14 cellular contexts compared by ENCODE assay signal in genomic region chr12:47777151-47777550, GRCh38. TPM values are rescaled to one million over a fixed set of nuclear protein-coding genes. Genes with fewer than 3 reads are reported as not detected.
DNase-seq lines count a peak whose midpoint lies in the region; ATAC-seq, FAIRE-seq and TF ChIP-seq lines count a peak whose summit lies in the region.
"Had no signal": no experiment of that assay in that cellular context is flagged by ENCODE, and none has a peak within 500 bp of the region (broad histone marks: within the 10 kb centered on the region; RNA-seq: fewer than 3 reads in every experiment).

No MANE protein-coding gene starts in this region.

- no CpG with 5 or more reads among the region's 1 CpG for WGBS in right lobe of liver (ENCODE audit: insufficient coverage, low coverage, low lambda C conversion rate, missing lambda C conversion rate)
- WGBS in HepG2 (ENCODE audit: low lambda C conversion rate), result 71% methylated on average over 1 of the region's 1 CpG
- whole genome bisulfite sequencing in psoas muscle, 3 donors, result 47 to 75% (median 60%) methylated on average over 1 of the region's 1 CpG
- 63 to 71% methylated on average over 1 of the region's 1 CpG for WGBS in aorta, 2 donors

- H2AFZ ChIP-seq in HepG2 (ENCODE audit: low read length), result no peak overlapping the region

- no peak overlapping the region for H3K4me3 Mint-ChIP-seq in endothelial cell (ENCODE audit: unreplicated experiment)
- H3K4me3 Mint-ChIP-seq: activated CD8-positive, alpha-beta T cell treated with anti-CD3 and anti-CD28 coated beads, Interleukin-2, amount 10 ng/mL, durations not matched to agents 7 days and 5 days; activated naive CD4-positive, alpha-beta T cell treated with anti-CD3 and anti-CD28 coated beads, Interleukin-2, amount 50 U/mL, for 24 hours had no signal

- POLR2A ChIA-PET in HepG2 (lab: Yijun Ruan, JAX), result interaction anchor here (0.8 to 0.9 kb wide), 2 partner anchors 41 to 44 kb away, joined by 3 read pairs; no protein-coding TSS in a partner anchor

- intact Hi-C loops in right lobe of liver (cut with DNase I) (loop anchor here in 1 of 2 donors (5.0 kb wide), 1 partner anchor 35 kb away; no protein-coding TSS in a partner anchor), HepG2 (cut with micrococcal nuclease; ENCODE audit: unreplicated experiment) (loop anchor here (5.0 kb wide), 1 partner anchor 125 kb away; no protein-coding TSS in a partner anchor), psoas muscle (cut with DNase I) (loop anchor here in 1 of 2 donors (5.0 kb wide), 1 partner anchor 125 kb away; no protein-coding TSS in a partner anchor), aorta (cut with DNase I) (loop anchor here in 1 of 2 donors (5.0 kb wide), 1 partner anchor 60 kb away; no protein-coding TSS in a partner anchor)

- ATAC-seq in right lobe of liver (no peak), HepG2 (no peak), psoas muscle (no peak), aorta (ENCODE audit: low FRiP score) (no peak)
- ATAC-seq: activated CD8-positive, alpha-beta T cell treated with anti-CD3 and anti-CD28 coated beads, Interleukin-2, amount 10 ng/mL, durations not matched to agents 7 days and 5 days had no signal

- H3K9me3 ChIP-seq in right lobe of liver (no peaks in the 10 kb centered on the region), HepG2 (ENCODE audit: low read length) (no peaks in the 10 kb centered on the region), psoas muscle (no peaks in the 10 kb centered on the region), aorta (ENCODE audit: control insufficient read depth, low read length) (no peaks in the 10 kb centered on the region)
- H3K9me3 ChIP-seq: prostate gland had no signal

- DNase-seq in right lobe of liver (no peak), HepG2 (ENCODE audit: low spot score) (no peak), endothelial cell (ENCODE audit: low spot score) (no peak), psoas muscle (peak in 1 of 2 donors; percentile 38), aorta (no peak), NCI-H82 (lab: John Stamatoyannopoulos, UW) (no peak), H4 (ENCODE audit: low spot score) (no peak), SK-N-DZ (ENCODE audit: low spot score) (no peak)
- DNase-seq: activated CD8-positive, alpha-beta T cell treated with anti-CD3 and anti-CD28 coated beads, Interleukin-2, amount 10 ng/mL, durations not matched to agents 7 days and 5 days; NCI-H2107; T-helper 9 cell had no signal

- peaks cover 35% of the 10 kb centered on the region for H3K36me3 Mint-ChIP-seq in endothelial cell (ENCODE audit: low read depth, unreplicated experiment)
- H3K36me3 Mint-ChIP-seq: activated naive CD4-positive, alpha-beta T cell treated with anti-CD3 and anti-CD28 coated beads, Interleukin-2, amount 50 U/mL, for 24 hours had no signal

- BruUV-seq in HepG2 (replicated peaks; lab: Mats Ljungman, UMichigan), result no TSS peak

- no peaks in the 10 kb centered on the region for H3K27me3 ChIP-seq in right lobe of liver
- H3K27me3 ChIP-seq in HepG2 (ENCODE audit: control insufficient read depth in 1 of 2, insufficient read depth in 2 of 2, low read length in 2 of 2), result peaks cover 1 to 6% of the 10 kb centered on the region in 2 experiments; a peak in 2 of 5 replicates
- H3K27me3 ChIP-seq in psoas muscle (ENCODE audit: insufficient read depth in 3 of 3, low read length in 2 of 3), result no peaks in the 10 kb centered on the region
- H3K27me3 ChIP-seq in aorta (ENCODE audit: control insufficient read depth in 1 of 2, insufficient read depth in 2 of 2, low read length in 1 of 2), result no peaks in the 10 kb centered on the region

- no peaks in the 10 kb centered on the region for H4K20me1 ChIP-seq in HepG2 (ENCODE audit: insufficient read depth, low read length)

- H3K4me2 ChIP-seq in HepG2 (ENCODE audit: low read depth, low read length), result no peak overlapping the region

- H3K79me2 ChIP-seq in HepG2 (ENCODE audit: insufficient read depth, low read length), result no peaks in the 10 kb centered on the region

- H3K9ac ChIP-seq in HepG2 (ENCODE audit: insufficient read depth, low read depth, low read length), result no peak overlapping the region

- in situ Hi-C loops in HepG2 (cut with HindIII; ENCODE audit: extremely low pct_ligation_motif_present, low pct_unique_long_range_greater_than_20kb), result loop anchor here (5.0 kb wide), 2 partner anchors 35 to 65 kb away; no protein-coding TSS in a partner anchor

- CTCF ChIA-PET in HepG2 (lab: Yijun Ruan, JAX; ENCODE audit: low intra/inter-chr PET ratio, low total read pairs), result interaction anchor here (3.6 kb wide), 1 partner anchor 61 kb away, joined by 56 read pairs; no protein-coding TSS in a partner anchor

- no peaks in the 10 kb centered on the region for H3K9me3 Mint-ChIP-seq in endothelial cell (ENCODE audit: unreplicated experiment)
- H3K9me3 Mint-ChIP-seq: activated naive CD4-positive, alpha-beta T cell treated with anti-CD3 and anti-CD28 coated beads, Interleukin-2, amount 50 U/mL, for 24 hours had no signal

- TF ChIP-seq POLR2A in right lobe of liver (IDR thresholded peaks at IDR 0.05) (no peak), HepG2 (IDR thresholded peaks at IDR 0.05; ENCODE audit: insufficient read depth in 1 of 2, low read depth in 2 of 2, low read length in 2 of 2) (no peak)

- H3K36me3 ChIP-seq in right lobe of liver (peaks cover 0 to 6% (median 0%) of the 10 kb centered on the region in 4 donors), HepG2 (replicated peaks in 1 of 2; ENCODE audit: control insufficient read depth in 1 of 2, insufficient read depth in 2 of 2, low read length in 2 of 2) (no peaks in the 10 kb centered on the region; a peak in 1 of 5 replicates), psoas muscle (ENCODE audit: insufficient read depth in 1 of 2, low read depth in 1 of 2) (peaks cover 0 to 18% of the 10 kb centered on the region in 2 donors), aorta (ENCODE audit: control insufficient read depth in 1 of 2, insufficient read depth in 2 of 2, low read length in 1 of 2) (no peaks in the 10 kb centered on the region)
- H3K36me3 ChIP-seq: prostate gland had no signal

- H3K27ac Mint-ChIP-seq in endothelial cell (ENCODE audit: unreplicated experiment), result peak overlapping the region; percentile 96

- H3K4me1 Mint-ChIP-seq in endothelial cell (ENCODE audit: unreplicated experiment), result peaks cover 63% of the 10 kb centered on the region

- H3K4me3 ChIP-seq in right lobe of liver (no peak overlapping the region), HepG2 (replicated peaks in 1 of 3; ENCODE audit: insufficient read depth in 1 of 3, low read depth in 2 of 3, low read length in 3 of 3) (no peak overlapping the region), psoas muscle (no peak overlapping the region), aorta (ENCODE audit: low read length in 2 of 2) (no peak overlapping the region)
- H3K4me3 ChIP-seq: lung, prostate gland had no signal

- TF ChIP-seq EP300 in HepG2 (IDR thresholded peaks at IDR 0.05; ENCODE audit: low read depth in 2 of 2, low read length in 2 of 2) (no peak), HepG2 (CRISPR knock-in tag; IDR thresholded peaks at IDR 0.05; ENCODE audit: borderline replicate concordance) (no peak)

- no peak for FAIRE-seq in HepG2 (lab: Jason Lieb, UNC)

- H3K4me1 ChIP-seq in right lobe of liver (peaks cover 0 to 28% (median 0%) of the 10 kb centered on the region in 4 donors), HepG2 (ENCODE audit: insufficient read depth, low read length) (peaks cover 36% of the 10 kb centered on the region), psoas muscle (peaks cover 56% of the 10 kb centered on the region), aorta (ENCODE audit: control insufficient read depth in 1 of 2, insufficient read depth in 2 of 2, low read length in 2 of 2) (peaks cover 0 to 5% of the 10 kb centered on the region in 2 donors)

- TF ChIP-seq CTCF in right lobe of liver (IDR thresholded peaks at IDR 0.05) (no peak), HepG2 (CRISPR knock-in tag; IDR thresholded peaks at IDR 0.05) (no peak), endothelial cell (IDR thresholded peaks at IDR 0.05; ENCODE audit: unreplicated experiment) (no peak), psoas muscle (IDR thresholded peaks at IDR 0.05) (no peak)

- TF ChIP-seq RAD21 in HepG2 (CRISPR knock-in tag; IDR thresholded peaks at IDR 0.05), result no peak

- H3K27ac ChIP-seq in right lobe of liver, result peak overlapping the region; percentile 4 to 40 (median 6)
- no peak overlapping the region for H3K27ac ChIP-seq in HepG2 (ENCODE audit: extremely low read length, insufficient read depth, low read length)
- peak overlapping the region; percentile 56 for H3K27ac ChIP-seq in psoas muscle
- H3K27ac ChIP-seq in aorta (ENCODE audit: low read depth in 1 of 2, low read length in 2 of 2), result peak overlapping the region; percentile 33 to 46

- peaks cover 46% of the 10 kb centered on the region for H3K27me3 Mint-ChIP-seq in endothelial cell (ENCODE audit: unreplicated experiment)
- H3K27me3 Mint-ChIP-seq: activated naive CD4-positive, alpha-beta T cell treated with anti-CD3 and anti-CD28 coated beads, Interleukin-2, amount 50 U/mL, for 24 hours had no signal

RNA-seq across cellular contexts. Expression of gene SLC48A1, which starts 4.1 kb away (rescaled TPM):
- 10 to 100 TPM; 12.4 to 20.4 (median 18.0) TPM for total RNA-seq in right lobe of liver
- 2.6 and 3.7 TPM in 2 replicates for total RNA-seq in HepG2 (2016; rRNA removed; fragmentation: Illumina TruSeq; extraction: Trizol)
- 2.3 and 3.1 TPM in 2 replicates for total RNA-seq in HepG2 (2016; cell fraction: cytosol; rRNA removed; fragmentation: Illumina TruSeq; extraction: Trizol; ENCODE audit: low read depth)
- 2.3 and 3.4 TPM in 2 replicates for total RNA-seq in HepG2 (2016; cell fraction: insoluble cytoplasmic fraction; rRNA removed; fragmentation: Illumina TruSeq; extraction: Trizol)
- total RNA-seq in HepG2 (2016; cell fraction: membrane; rRNA removed; fragmentation: Illumina TruSeq; extraction: Trizol), result 5.0 and 6.3 TPM in 2 replicates
- 2.5 and 2.6 TPM in 2 replicates for total RNA-seq in HepG2 (2016; cell fraction: nucleus; rRNA removed; fragmentation: Illumina TruSeq; extraction: Trizol)
- 2.2 and 3.1 TPM in 2 replicates for polyA plus RNA-seq in HepG2 (2011; rRNA removed)
- 2.4 and 2.6 TPM in 2 replicates for polyA plus RNA-seq in HepG2 (2011; cell fraction: cytosol; rRNA removed)
- 3.1 and 4.1 TPM in 2 replicates for polyA plus RNA-seq in HepG2 (2011; cell fraction: nucleus; rRNA removed)
- 2.1 and 3.5 TPM in 2 replicates for polyA plus RNA-seq in HepG2 (2012)
- polyA plus RNA-seq in HepG2 (2016; cell fraction: cytosol; fragmentation: Illumina TruSeq; extraction: Trizol; ENCODE audit: low read depth), result 3.8 and 3.9 TPM in 2 replicates
- 2.6 and 3.2 TPM in 2 replicates for polyA plus RNA-seq in HepG2 (2016; cell fraction: insoluble cytoplasmic fraction; fragmentation: Illumina TruSeq; extraction: Trizol; ENCODE audit: low read depth)
- 6.3 and 6.9 TPM in 2 replicates for polyA plus RNA-seq in HepG2 (2016; cell fraction: membrane; fragmentation: Illumina TruSeq; extraction: Trizol; ENCODE audit: low read depth)
- 5.6 and 6.3 TPM in 2 replicates for polyA plus RNA-seq in HepG2 (2016; cell fraction: nucleus; fragmentation: Illumina TruSeq; extraction: Trizol; ENCODE audit: insufficient read depth, low read depth)
- 5.7 and 45.5 TPM in 2 replicates for polyA minus RNA-seq in HepG2 (2011; rRNA and poly(A)+ RNA removed; ENCODE audit: low replicate concordance)
- 1.5 and 2.1 TPM in 2 replicates for polyA minus RNA-seq in HepG2 (2011; cell fraction: cytosol; rRNA and poly(A)+ RNA removed)
- 1.7 and 2.8 TPM in 2 replicates for polyA minus RNA-seq in HepG2 (2011; cell fraction: nucleus; rRNA and poly(A)+ RNA removed)
- total RNA-seq in endothelial cell (ENCODE audit: unreplicated experiment), result 65.5 TPM
- total RNA-seq in psoas muscle, result 10 to 100 TPM; 21.8 to 28.7 (median 27.3) TPM
- polyA plus RNA-seq in psoas muscle, result 10 to 100 TPM; 12.7 to 23.5 (median 19.6) TPM
- 10 to 100 TPM; 35.7 to 51.3 TPM for total RNA-seq in aorta
- 10 to 100 TPM; 19.7 to 33.6 TPM for polyA plus RNA-seq in aorta
- total RNA-seq in H4 (2014; rRNA removed; shearing (Covaris generic)), result 11.9 and 14.0 TPM in 2 replicates
- polyA plus RNA-seq in SK-N-DZ (2014; cell fraction: cytosol; rRNA removed), result 10.2 and 10.8 TPM in 2 replicates
- 5.3 and 5.7 TPM in 2 replicates for polyA plus RNA-seq in SK-N-DZ (2014; cell fraction: nucleus; rRNA removed)

RNA-seq across cellular contexts. Expression of gene RAPGEF3, which starts 18.5 kb away (rescaled TPM):
- total RNA-seq in right lobe of liver (1 to 10 TPM in 5 of 6 experiments, under 1 TPM in 1; 0.81 to 4.6 (median 2.6) TPM), HepG2 (2016; rRNA removed; fragmentation: Illumina TruSeq; extraction: Trizol) (0.07 TPM in 1 of 2 replicates, not detected in the other), endothelial cell (ENCODE audit: unreplicated experiment) (81.5 TPM), psoas muscle (10 to 100 TPM in 2 of 4 donors, 1 to 10 TPM in 2; 5.1 to 28.8 (median 11.7) TPM), aorta (100 to 1,000 TPM in 1 of 2 donors, 10 to 100 TPM in 1; 39.2 to 139 TPM)
- total RNA-seq in HepG2 (2016; cell fraction: cytosol; rRNA removed; fragmentation: Illumina TruSeq; extraction: Trizol; ENCODE audit: low read depth), result not detected in 2 replicates
- 0.09 TPM in 1 of 2 replicates, not detected in the other for total RNA-seq in HepG2 (2016; cell fraction: insoluble cytoplasmic fraction; rRNA removed; fragmentation: Illumina TruSeq; extraction: Trizol)
- 0.03 TPM in 1 of 2 replicates, not detected in the other for total RNA-seq in HepG2 (2016; cell fraction: membrane; rRNA removed; fragmentation: Illumina TruSeq; extraction: Trizol)
- 0.40 TPM in 1 of 2 replicates, not detected in the other for total RNA-seq in HepG2 (2016; cell fraction: nucleus; rRNA removed; fragmentation: Illumina TruSeq; extraction: Trizol)
- polyA plus RNA-seq in HepG2 (2011; rRNA removed) (0.07 and 0.37 TPM in 2 replicates), psoas muscle (10 to 100 TPM; 11.7 to 29.9 (median 15.0) TPM), aorta (100 to 1,000 TPM in 1 of 2 donors, 1 to 10 TPM in 1; 3.1 to 149 TPM)
- 0.05 and 0.13 TPM in 2 replicates for polyA plus RNA-seq in HepG2 (2011; cell fraction: cytosol; rRNA removed)
- 0.56 and 0.95 TPM in 2 replicates for polyA plus RNA-seq in HepG2 (2011; cell fraction: nucleus; rRNA removed)
- 0.11 and 0.16 TPM in 2 replicates for polyA plus RNA-seq in HepG2 (2012)
- not detected in 2 replicates for polyA plus RNA-seq in HepG2 (2016; cell fraction: cytosol; fragmentation: Illumina TruSeq; extraction: Trizol; ENCODE audit: low read depth)
- 0.17 TPM in 1 of 2 replicates, not detected in the other for polyA plus RNA-seq in HepG2 (2016; cell fraction: insoluble cytoplasmic fraction; fragmentation: Illumina TruSeq; extraction: Trizol; ENCODE audit: low read depth)
- not detected in 2 replicates for polyA plus RNA-seq in HepG2 (2016; cell fraction: membrane; fragmentation: Illumina TruSeq; extraction: Trizol; ENCODE audit: low read depth)
- polyA plus RNA-seq in HepG2 (2016; cell fraction: nucleus; fragmentation: Illumina TruSeq; extraction: Trizol; ENCODE audit: insufficient read depth, low read depth), result 0.63 TPM in 1 of 2 replicates, not detected in the other
- polyA minus RNA-seq in HepG2 (2011; rRNA and poly(A)+ RNA removed; ENCODE audit: low replicate concordance), result 0.28 and 2.0 TPM in 2 replicates
- not detected in 2 replicates for polyA minus RNA-seq in HepG2 (2011; cell fraction: cytosol; rRNA and poly(A)+ RNA removed)
- polyA minus RNA-seq in HepG2 (2011; cell fraction: nucleus; rRNA and poly(A)+ RNA removed), result 0.13 and 1.1 TPM in 2 replicates
- 2.0 and 3.0 TPM in 2 replicates for total RNA-seq in H4 (2014; rRNA removed; shearing (Covaris generic))
- polyA plus RNA-seq in SK-N-DZ (2014; cell fraction: cytosol; rRNA removed), result 1.3 and 4.6 TPM in 2 replicates
- polyA plus RNA-seq in SK-N-DZ (2014; cell fraction: nucleus; rRNA removed), result 1.6 and 2.8 TPM in 2 replicates

RNA-seq across cellular contexts. Expression of gene HDAC7, which starts 42.6 kb away (rescaled TPM):
- total RNA-seq in right lobe of liver (10 to 100 TPM in 2 of 6 experiments, 1 to 10 TPM in 4; 6.6 to 18.8 (median 8.4) TPM), HepG2 (2016; rRNA removed; fragmentation: Illumina TruSeq; extraction: Trizol) (3.7 and 4.6 TPM in 2 replicates), endothelial cell (ENCODE audit: unreplicated experiment) (387 TPM), psoas muscle (10 to 100 TPM; 21.4 to 27.8 (median 23.5) TPM), aorta (100 to 1,000 TPM; 144 to 192 TPM)
- 1.5 and 2.7 TPM in 2 replicates for total RNA-seq in HepG2 (2016; cell fraction: cytosol; rRNA removed; fragmentation: Illumina TruSeq; extraction: Trizol; ENCODE audit: low read depth)
- 3.3 and 5.0 TPM in 2 replicates for total RNA-seq in HepG2 (2016; cell fraction: insoluble cytoplasmic fraction; rRNA removed; fragmentation: Illumina TruSeq; extraction: Trizol)
- total RNA-seq in HepG2 (2016; cell fraction: membrane; rRNA removed; fragmentation: Illumina TruSeq; extraction: Trizol), result 4.5 and 5.3 TPM in 2 replicates
- 5.2 and 5.6 TPM in 2 replicates for total RNA-seq in HepG2 (2016; cell fraction: nucleus; rRNA removed; fragmentation: Illumina TruSeq; extraction: Trizol)
- polyA plus RNA-seq in HepG2 (2011; rRNA removed) (8.5 and 10.8 TPM in 2 replicates), psoas muscle (10 to 100 TPM; 11.0 to 25.2 (median 13.6) TPM), aorta (10 to 100 TPM; 17.0 to 93.4 TPM)
- polyA plus RNA-seq in HepG2 (2011; cell fraction: cytosol; rRNA removed), result 3.4 and 5.9 TPM in 2 replicates
- 44.6 and 61.9 TPM in 2 replicates for polyA plus RNA-seq in HepG2 (2011; cell fraction: nucleus; rRNA removed)
- 3.9 and 6.2 TPM in 2 replicates for polyA plus RNA-seq in HepG2 (2012)
- 1.6 and 1.8 TPM in 2 replicates for polyA plus RNA-seq in HepG2 (2016; cell fraction: cytosol; fragmentation: Illumina TruSeq; extraction: Trizol; ENCODE audit: low read depth)
- polyA plus RNA-seq in HepG2 (2016; cell fraction: insoluble cytoplasmic fraction; fragmentation: Illumina TruSeq; extraction: Trizol; ENCODE audit: low read depth), result 7.3 and 8.0 TPM in 2 replicates
- 5.0 and 6.0 TPM in 2 replicates for polyA plus RNA-seq in HepG2 (2016; cell fraction: membrane; fragmentation: Illumina TruSeq; extraction: Trizol; ENCODE audit: low read depth)
- polyA plus RNA-seq in HepG2 (2016; cell fraction: nucleus; fragmentation: Illumina TruSeq; extraction: Trizol; ENCODE audit: insufficient read depth, low read depth), result 15.8 and 16.2 TPM in 2 replicates
- 11.8 and 35.8 TPM in 2 replicates for polyA minus RNA-seq in HepG2 (2011; rRNA and poly(A)+ RNA removed; ENCODE audit: low replicate concordance)
- 2.3 and 4.6 TPM in 2 replicates for polyA minus RNA-seq in HepG2 (2011; cell fraction: cytosol; rRNA and poly(A)+ RNA removed)
- 6.8 and 9.5 TPM in 2 replicates for polyA minus RNA-seq in HepG2 (2011; cell fraction: nucleus; rRNA and poly(A)+ RNA removed)
- 10.0 and 13.7 TPM in 2 replicates for total RNA-seq in H4 (2014; rRNA removed; shearing (Covaris generic))
- polyA plus RNA-seq in SK-N-DZ (2014; cell fraction: cytosol; rRNA removed), result 14.4 TPM in 2 replicates
- 45.6 and 46.2 TPM in 2 replicates for polyA plus RNA-seq in SK-N-DZ (2014; cell fraction: nucleus; rRNA removed)

RNA-seq across cellular contexts. Expression of gene ENDOU, which starts 51.9 kb away (rescaled TPM):
- total RNA-seq in right lobe of liver, result not detected
- total RNA-seq in HepG2 (2016; rRNA removed; fragmentation: Illumina TruSeq; extraction: Trizol), result not detected in 2 replicates
- not detected in 2 replicates for total RNA-seq in HepG2 (2016; cell fraction: cytosol; rRNA removed; fragmentation: Illumina TruSeq; extraction: Trizol; ENCODE audit: low read depth)
- total RNA-seq in HepG2 (2016; cell fraction: insoluble cytoplasmic fraction; rRNA removed; fragmentation: Illumina TruSeq; extraction: Trizol), result not detected in 2 replicates
- not detected in 2 replicates for total RNA-seq in HepG2 (2016; cell fraction: membrane; rRNA removed; fragmentation: Illumina TruSeq; extraction: Trizol)
- total RNA-seq in HepG2 (2016; cell fraction: nucleus; rRNA removed; fragmentation: Illumina TruSeq; extraction: Trizol), result not detected in 2 replicates
- not detected in 2 replicates for polyA plus RNA-seq in HepG2 (2011; rRNA removed)
- polyA plus RNA-seq in HepG2 (2011; cell fraction: cytosol; rRNA removed), result not detected in 2 replicates
- polyA plus RNA-seq in HepG2 (2011; cell fraction: nucleus; rRNA removed), result not detected in 2 replicates
- polyA plus RNA-seq in HepG2 (2012), result not detected in 2 replicates
- polyA plus RNA-seq in HepG2 (2016; cell fraction: cytosol; fragmentation: Illumina TruSeq; extraction: Trizol; ENCODE audit: low read depth), result not detected in 2 replicates
- polyA plus RNA-seq in HepG2 (2016; cell fraction: insoluble cytoplasmic fraction; fragmentation: Illumina TruSeq; extraction: Trizol; ENCODE audit: low read depth), result not detected in 2 replicates
- not detected in 2 replicates for polyA plus RNA-seq in HepG2 (2016; cell fraction: membrane; fragmentation: Illumina TruSeq; extraction: Trizol; ENCODE audit: low read depth)
- not detected in 2 replicates for polyA plus RNA-seq in HepG2 (2016; cell fraction: nucleus; fragmentation: Illumina TruSeq; extraction: Trizol; ENCODE audit: insufficient read depth, low read depth)
- polyA minus RNA-seq in HepG2 (2011; rRNA and poly(A)+ RNA removed; ENCODE audit: low replicate concordance), result not detected in 2 replicates
- not detected in 2 replicates for polyA minus RNA-seq in HepG2 (2011; cell fraction: cytosol; rRNA and poly(A)+ RNA removed)
- not detected in 2 replicates for polyA minus RNA-seq in HepG2 (2011; cell fraction: nucleus; rRNA and poly(A)+ RNA removed)
- 1.6 TPM for total RNA-seq in endothelial cell (ENCODE audit: unreplicated experiment)
- under 1 TPM in 2 of 4 donors, not detected in 2; 0.13 to 0.15 TPM for total RNA-seq in psoas muscle
- under 1 TPM in 2 of 3 donors, not detected in 1; 0.25 to 0.82 TPM for polyA plus RNA-seq in psoas muscle
- 1 to 10 TPM in 1 of 2 donors, under 1 TPM in 1; 0.29 to 1.7 TPM for total RNA-seq in aorta
- under 1 TPM in 1 of 2 donors, not detected in 1; 0.74 TPM for polyA plus RNA-seq in aorta
- not detected in 2 replicates for total RNA-seq in H4 (2014; rRNA removed; shearing (Covaris generic))
- 0.05 TPM in 1 of 2 replicates, not detected in the other for polyA plus RNA-seq in SK-N-DZ (2014; cell fraction: cytosol; rRNA removed)
- polyA plus RNA-seq in SK-N-DZ (2014; cell fraction: nucleus; rRNA removed), result not detected in 2 replicates
- total RNA-seq: activated CD8-positive, alpha-beta T cell treated with anti-CD3 and anti-CD28 coated beads, Interleukin-2, amount 10 ng/mL, durations not matched to agents 7 days and 5 days had no signal
